ENCODE assay signal across 19 cellular contexts in genomic region chrX:19708683-19709082, GRCh38.
DNase-seq lines count a peak whose midpoint lies in the region; ATAC-seq and TF ChIP-seq lines count a peak whose summit lies in the region.
"Had no signal": no experiment of that assay in that cellular context is flagged by ENCODE, and none has a peak within 500 bp of the region (broad histone marks: within the 10 kb centered on the region; RNA-seq: fewer than 3 reads in every experiment).

No MANE protein-coding gene starts in this region.

- TF ChIP-seq CTCF in neural crest cell (conservative IDR thresholded peaks at IDR 0.05) (no peak), vagina (IDR thresholded peaks at IDR 0.05) (no peak)

- no peak overlapping the region for H3K4me3 Mint-ChIP-seq in activated T-cell treated with anti-CD3 and anti-CD28 coated beads, Interleukin-2, amount 50 U/mL, for 4 hours
- H3K4me3 Mint-ChIP-seq in activated T-cell treated with anti-CD3 and anti-CD28 coated beads, Interleukin-2, amount 50 U/mL, for 24 hours, result no peak overlapping the region
- H3K4me3 Mint-ChIP-seq in activated T-helper 17 cell treated with anti-CD3 and anti-CD28 coated beads, Interleukin-2, amount 50 U/mL, for 72 hours, result peak overlapping the region; percentile 41
- no peak overlapping the region for H3K4me3 Mint-ChIP-seq in neural crest cell
- H3K4me3 Mint-ChIP-seq: WTC11 had no signal

- no peaks in the 10 kb centered on the region for H3K9me3 Mint-ChIP-seq in activated T-cell treated with anti-CD3 and anti-CD28 coated beads, Interleukin-2, amount 50 U/mL, for 4 hours
- H3K9me3 Mint-ChIP-seq in activated T-cell treated with anti-CD3 and anti-CD28 coated beads, Interleukin-2, amount 50 U/mL, for 24 hours, result no peaks in the 10 kb centered on the region
- H3K9me3 Mint-ChIP-seq in activated T-helper 17 cell treated with anti-CD3 and anti-CD28 coated beads, Interleukin-2, amount 50 U/mL, for 72 hours, result no peaks in the 10 kb centered on the region
- H3K9me3 Mint-ChIP-seq in neural crest cell, result peaks cover 6% of the 10 kb centered on the region
- H3K9me3 Mint-ChIP-seq: WTC11 had no signal

- H2AFZ ChIP-seq in GM23248, result no peak overlapping the region

- in situ Hi-C loops in GM23248 (cut with MboI), result no loop called here

- ATAC-seq in activated T-cell treated with anti-CD3 and anti-CD28 coated beads, Interleukin-2, amount 50 U/mL, for 4 hours, result peak; percentile 34 to 54
- peak; percentile 46 for ATAC-seq in activated T-helper 17 cell treated with anti-CD3 and anti-CD28 coated beads, Interleukin-2, amount 50 U/mL, for 72 hours (replicated peaks)
- no peak for ATAC-seq in GM18861 (IDR thresholded peaks at IDR 0.05; ENCODE audit: unreplicated experiment)
- ATAC-seq: left cardiac atrium, WTC11 had no signal

- H3K9me3 ChIP-seq in GM23248 (ENCODE audit: low read depth), result no peaks in the 10 kb centered on the region
- no peaks in the 10 kb centered on the region for H3K9me3 ChIP-seq in vagina

- H3K27me3 ChIP-seq in GM23248 (replicated peaks; ENCODE audit: insufficient read depth) (no peaks in the 10 kb centered on the region), vagina (no peaks in the 10 kb centered on the region)

- no peak for TF ChIP-seq POLR2A in vagina (IDR thresholded peaks at IDR 0.05)

- no peaks in the 10 kb centered on the region for H4K20me1 ChIP-seq in GM23248 (ENCODE audit: insufficient read depth)

- H3K4me3 ChIP-seq in GM23248 (no peak overlapping the region), vagina (no peak overlapping the region)

- H3K4me1 Mint-ChIP-seq in activated T-cell treated with anti-CD3 and anti-CD28 coated beads, Interleukin-2, amount 50 U/mL, for 4 hours (ENCODE audit: low read depth), result peaks cover 54% of the 10 kb centered on the region
- peaks cover 53% of the 10 kb centered on the region for H3K4me1 Mint-ChIP-seq in activated T-cell treated with anti-CD3 and anti-CD28 coated beads, Interleukin-2, amount 50 U/mL, for 24 hours (ENCODE audit: low read depth)
- H3K4me1 Mint-ChIP-seq in activated T-helper 17 cell treated with anti-CD3 and anti-CD28 coated beads, Interleukin-2, amount 50 U/mL, for 72 hours, result peaks cover 21% of the 10 kb centered on the region
- no peaks in the 10 kb centered on the region for H3K4me1 Mint-ChIP-seq in neural crest cell

- 88 to 97% methylated on average over 2 of the region's 2 CpGs for WGBS in GM23248 (ENCODE audit: low coverage in 1 of 2, low lambda C conversion rate in 2 of 2, missing lambda C conversion rate in 2 of 2), 2 experiments

- peaks cover 33% of the 10 kb centered on the region for H3K79me2 ChIP-seq in GM23248 (ENCODE audit: insufficient read depth)

- H3K4me1 ChIP-seq in GM23248 (ENCODE audit: insufficient read depth) (peaks cover 39% of the 10 kb centered on the region), vagina (no peaks in the 10 kb centered on the region)

- peaks cover 12% of the 10 kb centered on the region for H3F3A ChIP-seq in GM23248 (ENCODE audit: insufficient read depth)

- H3K27ac Mint-ChIP-seq in activated T-cell treated with anti-CD3 and anti-CD28 coated beads, Interleukin-2, amount 50 U/mL, for 24 hours, result no peak overlapping the region
- H3K27ac Mint-ChIP-seq in activated T-helper 17 cell treated with anti-CD3 and anti-CD28 coated beads, Interleukin-2, amount 50 U/mL, for 72 hours, result no peak overlapping the region
- peak overlapping the region; percentile 62 for H3K27ac Mint-ChIP-seq in neural crest cell (ENCODE audit: unreplicated experiment)
- H3K27ac Mint-ChIP-seq: WTC11 had no signal

- no peaks in the 10 kb centered on the region for H3K9me2 ChIP-seq in GM23248 (ENCODE audit: insufficient read depth)

- no peak overlapping the region for H3K9ac ChIP-seq in GM23248

- H3K27ac ChIP-seq in GM23248, result peak overlapping the region; percentile 98
- no peak overlapping the region for H3K27ac ChIP-seq in vagina

- no peaks in the 10 kb centered on the region for H3K27me3 Mint-ChIP-seq in activated T-cell treated with anti-CD3 and anti-CD28 coated beads, Interleukin-2, amount 50 U/mL, for 4 hours (ENCODE audit: low read depth)
- peaks cover 3% of the 10 kb centered on the region for H3K27me3 Mint-ChIP-seq in activated T-cell treated with anti-CD3 and anti-CD28 coated beads, Interleukin-2, amount 50 U/mL, for 24 hours
- no peaks in the 10 kb centered on the region for H3K27me3 Mint-ChIP-seq in activated T-helper 17 cell treated with anti-CD3 and anti-CD28 coated beads, Interleukin-2, amount 50 U/mL, for 72 hours
- H3K27me3 Mint-ChIP-seq in neural crest cell (ENCODE audit: low read depth), result no peaks in the 10 kb centered on the region

- H3K4me2 ChIP-seq in GM23248 (ENCODE audit: unreplicated experiment), result no peak overlapping the region

- no peaks in the 10 kb centered on the region for H3K36me3 ChIP-seq in GM23248 (ENCODE audit: low read depth)
- no peaks in the 10 kb centered on the region for H3K36me3 ChIP-seq in vagina

- DNase-seq in activated T-cell treated with anti-CD3 and anti-CD28 coated beads, Interleukin-2, amount 50 U/mL, for 4 hours, result no peak
- no peak for DNase-seq in activated T-cell treated with anti-CD3 and anti-CD28 coated beads, Interleukin-2, amount 50 U/mL, for 24 hours
- DNase-seq in GM23248 (no peak), neural crest cell (ENCODE audit: low read depth, low spot score) (no peak), Kasumi-1 (lab: John Stamatoyannopoulos, UW) (no peak), vagina (ENCODE audit: extremely low spot score in 2 of 2) (no peak)
- DNase-seq: activated CD4-positive, alpha-beta T cell treated with anti-CD3 and anti-CD28 coated beads, Interleukin-2, amount 50 U/mL, for 4 hours; activated naive CD4-positive, alpha-beta T cell treated with anti-CD3 and anti-CD28 coated beads, Interleukin-2, amount 50 U/mL, for 16 hours; cerebellar nuclear complex; head of caudate nucleus; KBM-7; left cardiac atrium; NCI-H1417 treated with DMSO at 0.1 percent for 48 hours; NCI-H2107; OCI-M1; Right ventricle myocardium superior had no signal

- peaks cover 6% of the 10 kb centered on the region for H3K36me3 Mint-ChIP-seq in activated T-cell treated with anti-CD3 and anti-CD28 coated beads, Interleukin-2, amount 50 U/mL, for 4 hours (ENCODE audit: insufficient read depth)
- H3K36me3 Mint-ChIP-seq in activated T-cell treated with anti-CD3 and anti-CD28 coated beads, Interleukin-2, amount 50 U/mL, for 24 hours (ENCODE audit: low read depth), result peaks cover 15% of the 10 kb centered on the region
- peaks cover 31% of the 10 kb centered on the region for H3K36me3 Mint-ChIP-seq in activated T-helper 17 cell treated with anti-CD3 and anti-CD28 coated beads, Interleukin-2, amount 50 U/mL, for 72 hours (ENCODE audit: low read depth)
- no peaks in the 10 kb centered on the region for H3K36me3 Mint-ChIP-seq in neural crest cell (ENCODE audit: low read depth)
- H3K36me3 Mint-ChIP-seq: WTC11 had no signal

- intact Hi-C loops in vagina (cut with DNase I), result no loop called here
